Comparison of ENCODE assay signal across 11 cellular contexts in genomic region chr5:14996997-14997396, GRCh38.
DNase-seq lines count a peak whose midpoint lies in the region; ATAC-seq, FAIRE-seq and TF ChIP-seq lines count a peak whose summit lies in the region.
"Had no signal": no experiment of that assay in that cellular context is flagged by ENCODE, and none has a peak within 500 bp of the region (broad histone marks: within the 10 kb centered on the region; RNA-seq: fewer than 3 reads in every experiment).

No MANE protein-coding gene starts in this region.

- TF ChIP-seq EP300 in GM12878 (IDR thresholded peaks at IDR 0.05; ENCODE audit: borderline replicate concordance in 1 of 2, control insufficient read depth in 1 of 2, low read depth in 2 of 2, low read length in 2 of 2) (no peak), sigmoid colon (IDR thresholded peaks at IDR 0.05) (no peak)

- WGBS in GM12878 (ENCODE audit: insufficient coverage, insufficient replicate concordance, low lambda C conversion rate, missing lambda C conversion rate), result 23% methylated on average over 3 of the region's 3 CpGs
- WGBS in sigmoid colon, 2 donors, result 62 to 80% methylated on average over 3 of the region's 3 CpGs

- H2AFZ ChIP-seq in GM12878 (ENCODE audit: control insufficient read depth, low read depth, low read length), result no peak overlapping the region

- H3K4me1 ChIP-seq in GM12878 (ENCODE audit: control insufficient read depth, insufficient read depth, low read length) (peaks cover 9% of the 10 kb centered on the region), sigmoid colon (no peaks in the 10 kb centered on the region)

- H3K4me3 ChIP-seq in GM12878 (no peak overlapping the region), sigmoid colon (no peak overlapping the region)
- H3K4me3 ChIP-seq: adrenal gland had no signal

- no peak for TF ChIP-seq RAD21 in GM12878 (IDR thresholded peaks at IDR 0.05; ENCODE audit: insufficient read depth, low read depth, low read length)

- DNase-seq in GM12878 (ENCODE audit: low read depth, low spot score) (peak; percentile 20), NCI-H1417 treated with DMSO at 0.1 percent for 48 hours (lab: John Stamatoyannopoulos, UW) (no peak), NCI-H1694 treated with DMSO at 0.1 percent for 48 hours (lab: John Stamatoyannopoulos, UW) (no peak), epidermal melanocyte (ENCODE audit: insufficient read length, low spot score) (no peak), sigmoid colon (no peak)
- DNase-seq: activated CD4-positive, alpha-beta T cell treated with anti-CD3 and anti-CD28 coated beads, Interleukin-2, amount 10 ng/mL, durations not matched to agents 24 days and 14 days; adrenal gland had no signal

- in situ Hi-C loops in GM12878 (cut with MboI), result no loop called here

- TF ChIP-seq CTCF in GM12878 (IDR thresholded peaks at IDR 0.05 in 2 of 3, conservative IDR thresholded peaks at IDR 0.05 in 1 of 3; ENCODE audit: control insufficient read depth in 2 of 3, extremely low read depth in 1 of 3, insufficient read depth in 1 of 3, low read depth in 3 of 3, low read length in 3 of 3) (no peak), sigmoid colon (IDR thresholded peaks at IDR 0.05) (no peak)

- H4K20me1 ChIP-seq in GM12878 (ENCODE audit: control insufficient read depth, insufficient read depth), result no peaks in the 10 kb centered on the region

- H3K9me3 ChIP-seq in GM12878 (replicated peaks; ENCODE audit: control insufficient read depth, insufficient read depth, low read length) (peaks cover 6% of the 10 kb centered on the region; the same call in 2 of the 3 replicates), sigmoid colon (peaks cover 0 to 3% (median 0%) of the 10 kb centered on the region in 4 donors)
- H3K9me3 ChIP-seq: adrenal gland had no signal

- ATAC-seq in GM18861 (IDR thresholded peaks at IDR 0.05; ENCODE audit: unreplicated experiment), result peak; percentile 76
- ATAC-seq in GM21528 (IDR thresholded peaks at IDR 0.05; ENCODE audit: low FRiP score, unreplicated experiment), result peak; percentile 73
- peak; percentile 90 for ATAC-seq in HG03135 (IDR thresholded peaks at IDR 0.05; ENCODE audit: unreplicated experiment)
- peak; percentile 86 for ATAC-seq in GM12878

- BruUV-seq in GM12878 (replicated peaks; lab: Mats Ljungman, UMichigan), result no TSS peak

- TF ChIP-seq POLR2A in GM12878 (IDR thresholded peaks at IDR 0.05; ENCODE audit: low read depth, low read length) (no peak), sigmoid colon (IDR thresholded peaks at IDR 0.05) (no peak)

- intact Hi-C loops in GM12878 (cut with micrococcal nuclease; ENCODE audit: unreplicated experiment), result no loop called here
- intact Hi-C loops in sigmoid colon (cut with DNase I), result no loop called here

- no peaks in the 10 kb centered on the region for H3K36me3 ChIP-seq in GM12878 (ENCODE audit: control insufficient read depth in 2 of 2, insufficient read depth in 2 of 2, low read length in 1 of 2)
- H3K36me3 ChIP-seq in sigmoid colon, result no peaks in the 10 kb centered on the region
- H3K36me3 ChIP-seq: adrenal gland had no signal

- H3K4me2 ChIP-seq in GM12878 (ENCODE audit: control insufficient read depth, insufficient read depth), result peak overlapping the region; percentile 40; the same call in 1 of the 2 replicates

- RAD21 ChIA-PET in GM12878 (lab: Charles Lee; ENCODE audit: unreplicated experiment), result no interaction called here

- SMC1A ChIA-PET in GM12878 (lab: Charles Lee; ENCODE audit: uncharacterized antibody, unreplicated experiment), result interaction anchor here (1.0 to 2.1 kb wide), 4 partner anchors 40 to 324 kb away, joined by 3 to 10 read pairs (median 4); no protein-coding TSS in a partner anchor

- H3K9ac ChIP-seq in GM12878 (ENCODE audit: control insufficient read depth, insufficient read depth, low read length), result no peak overlapping the region

- POLR2A ChIA-PET in GM12878 (lab: Charles Lee), result no interaction called here

- no peaks in the 10 kb centered on the region for H3K27me3 ChIP-seq in GM12878 (replicated peaks in 1 of 2; ENCODE audit: control insufficient read depth in 2 of 2, insufficient read depth in 2 of 2, low read length in 1 of 2)
- H3K27me3 ChIP-seq in sigmoid colon, result no peaks in the 10 kb centered on the region
- H3K27me3 ChIP-seq: adrenal gland had no signal

- H3K27ac ChIP-seq in GM12878 (ENCODE audit: control insufficient read depth, insufficient read depth) (no peak overlapping the region), sigmoid colon (no peak overlapping the region)
- H3K27ac ChIP-seq: adrenal gland had no signal

- no peaks in the 10 kb centered on the region for H3K79me2 ChIP-seq in GM12878 (ENCODE audit: control insufficient read depth, insufficient read depth, low read length)

- CTCF ChIA-PET in GM12878 (lab: Yijun Ruan, JAX), result interaction anchor here (1.6 to 2.7 kb wide), 2 partner anchors 9 to 270 kb away, joined by 4 to 12 read pairs; no protein-coding TSS in a partner anchor

- peak; percentile 91 for FAIRE-seq in GM12878 (lab: Jason Lieb, UNC)
- FAIRE-seq: GM19239 had no signal

TF ChIP-seq in GM12878, 131 proteins besides CTCF, POLR2A, EP300 and RAD21:
- peak; percentile 27 for TF ChIP-seq MEF2B (IDR thresholded peaks at IDR 0.05; ENCODE audit: partially characterized antibody, poor library complexity, severe bottlenecking)
- peak; percentile 88; the same call in 1 of the 2 replicates for TF ChIP-seq SPI1 (IDR thresholded peaks at IDR 0.05; ENCODE audit: borderline replicate concordance, insufficient read depth, low read depth, low read length)
- TF ChIP-seq FOXK2 (IDR thresholded peaks at IDR 0.05), result no peak
- TF ChIP-seq IRF4 (IDR thresholded peaks at IDR 0.05; ENCODE audit: low read depth, low read length), result 0 out of 2 replicates have a peak, but pooled peaks have one; percentile 36
- TF ChIP-seq MXI1 (IDR thresholded peaks at IDR 0.05; ENCODE audit: low read depth, low read length), result no peak
- 0 out of 2 replicates have a peak, but pooled peaks have one; percentile 53 for TF ChIP-seq MEF2A (IDR thresholded peaks at IDR 0.05; ENCODE audit: insufficient read depth, low read depth, low read length)
- 0 out of 2 replicates have a peak, but pooled peaks have one; percentile 19 for TF ChIP-seq RUNX3 (IDR thresholded peaks at IDR 0.05; ENCODE audit: low read length)
- TF ChIP-seq PAX5 (IDR thresholded peaks at IDR 0.05; ENCODE audit: borderline replicate concordance, low read depth, low read length), result no peak
- TF ChIP-seq BMI1 (IDR thresholded peaks at IDR 0.05; ENCODE audit: borderline replicate concordance), result peak; percentile 90
- TF ChIP-seq RFX5 (IDR thresholded peaks at IDR 0.05; ENCODE audit: low read depth, low read length), result 0 out of 2 replicates have a peak, but pooled peaks have one; percentile 62
